In the genomic region with DNA sequence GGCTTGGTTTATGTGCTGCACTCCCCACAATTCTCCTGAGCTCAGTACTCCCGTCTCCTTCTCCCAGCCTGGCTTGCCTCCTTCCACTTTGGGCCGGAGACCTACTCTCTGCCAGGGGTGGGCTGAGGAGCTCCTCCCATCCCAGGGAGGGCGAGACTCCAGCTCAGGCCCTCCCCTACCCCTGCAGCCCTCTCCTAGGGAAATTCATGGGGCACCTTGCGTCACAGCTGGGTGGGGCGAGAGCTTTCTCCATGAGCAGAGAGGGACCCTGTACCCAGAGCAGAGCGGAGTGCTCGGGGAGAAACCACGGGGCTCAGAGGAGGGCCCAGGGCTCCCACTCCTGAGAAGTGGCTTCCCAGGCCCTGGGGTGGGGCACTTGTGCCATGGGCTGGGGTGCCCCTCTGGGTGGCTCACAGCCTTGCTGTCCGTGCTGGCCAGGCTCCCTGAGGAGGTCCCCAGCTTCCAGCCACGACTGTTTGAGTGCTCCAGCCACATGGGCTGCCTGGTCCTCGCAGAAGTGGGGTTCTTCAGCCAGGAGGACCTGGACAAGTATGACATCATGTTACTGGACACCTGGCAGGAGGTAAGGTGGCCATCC, we compare ENCODE assay signal across 11 cellular contexts. TPM values are rescaled to one million over a fixed set of nuclear protein-coding genes. Genes with fewer than 3 reads are reported as not detected.
DNase-seq lines count a peak whose midpoint lies in the region; ATAC-seq, FAIRE-seq and TF ChIP-seq lines count a peak whose summit lies in the region.
"Had no signal": no experiment of that assay in that cellular context is flagged by ENCODE, and none has a peak within 500 bp of the region (broad histone marks: within the 10 kb centered on the region; RNA-seq: fewer than 3 reads in every experiment).

No MANE protein-coding gene starts in this region.

- intact Hi-C loops in ascending aorta (cut with DNase I) (loop anchor here (1.0 to 2.0 kb wide), 2 partner anchors 37 to 148 kb away; no protein-coding TSS in a partner anchor), left colon (cut with DNase I, micrococcal nuclease) (no loop called here), testis (cut with DNase I; ENCODE audit: low total_unique reads) (loop anchor here (10.0 kb wide), 1 partner anchor 149 kb away; no protein-coding TSS in a partner anchor)

- peak overlapping the region; percentile 30 to 50 for H3K27ac ChIP-seq in ascending aorta
- peak overlapping the region; percentile 59 to 78 for H3K27ac ChIP-seq in testis

- WGBS in testis, 2 donors = 40 to 73% methylated on average over 1 to 9 of the region's 11 CpGs

- H3K27me3 ChIP-seq in ascending aorta (no peaks in the 10 kb centered on the region), testis (no peaks in the 10 kb centered on the region)

- DNase-seq in HuH-7 (ENCODE audit: low spot score) = peak; percentile 67
- DNase-seq in ascending aorta (ENCODE audit: low spot score in 2 of 2) = no peak
- DNase-seq in left colon = peak; percentile 66 to 67
- no peak for DNase-seq in testis
- DNase-seq in urothelium cell line (ENCODE audit: low spot score) = no peak
- no peak for DNase-seq in GM19240 (ENCODE audit: insufficient read length, low spot score)
- DNase-seq: NCI-H1417 treated with DMSO at 0.1 percent for 48 hours had no signal

- peaks cover 23 to 29% of the 10 kb centered on the region in 2 donors for H3K36me3 ChIP-seq in ascending aorta
- H3K36me3 ChIP-seq in testis (ENCODE audit: low read depth, missing control alignments) = no peaks in the 10 kb centered on the region

- TF ChIP-seq CTCF in ascending aorta (IDR thresholded peaks at IDR 0.05) (no peak), testis (IDR thresholded peaks at IDR 0.05) (no peak)

- H3K4me3 ChIP-seq in ascending aorta = no peak overlapping the region
- H3K4me3 ChIP-seq in testis = no peak overlapping the region
- H3K4me3 ChIP-seq: coronary artery had no signal

- FAIRE-seq in urothelium cell line (lab: Jason Lieb, UNC) = no peak

- ATAC-seq in left colon (peak; percentile 24), HG03097 (IDR thresholded peaks at IDR 0.05; ENCODE audit: low FRiP score, unreplicated experiment) (no peak)

- TF ChIP-seq POLR2A in testis (IDR thresholded peaks at IDR 0.05) = no peak

- peaks cover 0 to 4% of the 10 kb centered on the region in 2 donors for H3K4me1 ChIP-seq in ascending aorta
- peaks cover 37% of the 10 kb centered on the region for H3K4me1 ChIP-seq in testis

- H3K9me3 ChIP-seq in ascending aorta = no peaks in the 10 kb centered on the region
- no peaks in the 10 kb centered on the region for H3K9me3 ChIP-seq in testis

RNA-seq across cellular contexts. Expression of gene VILL, which starts 13.3 kb away (rescaled TPM):
- total RNA-seq in ascending aorta = 6.3 TPM
- 100 to 1,000 TPM; 174 to 184 TPM for total RNA-seq in left colon
- 10 to 100 TPM; 16.3 to 17.4 TPM for total RNA-seq in testis
- polyA plus RNA-seq in testis (ENCODE audit: insufficient read depth, low read depth, low replicate concordance) = 9.5 TPM

RNA-seq across cellular contexts. Expression of gene PLCD1, which starts 25.5 kb away (rescaled TPM):
- total RNA-seq in ascending aorta = 167 TPM
- total RNA-seq in left colon = 100 to 1,000 TPM in 1 of 2 donors, 10 to 100 TPM in 1; 80.2 to 114 TPM
- 100 to 1,000 TPM; 155 to 228 TPM for total RNA-seq in testis
- 88.4 TPM for polyA plus RNA-seq in testis (ENCODE audit: insufficient read depth, low read depth, low replicate concordance)

RNA-seq across cellular contexts. Expression of gene DLEC1, which starts 35.1 kb away (rescaled TPM):
- total RNA-seq in ascending aorta (0.11 TPM), left colon (1 to 10 TPM; 1.5 to 2.1 TPM), testis (10 to 100 TPM; 32.3 to 40.8 TPM)
- polyA plus RNA-seq in testis (ENCODE audit: insufficient read depth, low read depth, low replicate concordance) = 36.9 TPM
- total RNA-seq: HT1080, SK-MEL-5 had no signal

Comparison
In these comparisons a context has a peak if more than half of its experiments do, and no peak if none do; other contexts are left out.
1. DNase-seq: peak in HuH-7 (single experiment) and left colon (2 of 2); none in ascending aorta (0 of 2), testis (single experiment), urothelium cell line (single experiment) and GM19240 (single experiment).
2. RNA of gene VILL, which starts 13.3 kb away (total RNA-seq): 174 to 184 TPM in left colon; 16.3 to 17.4 TPM in testis and 6.3 TPM in ascending aorta (single experiment); every median in the first group is over 4 times any median in the second.
3. RNA of gene DLEC1, which starts 35.1 kb away (total RNA-seq): 32.3 to 40.8 TPM in testis; 1.5 to 2.1 TPM in left colon and 0.11 TPM in ascending aorta (single experiment); every median in the first group is over 10 times any median in the second.
4. intact Hi-C loops: an anchor here in ascending aorta (1.0 to 2.0 kb wide) and testis (10.0 kb wide); none called in left colon.